9 cellular contexts compared by ENCODE assay signal in genomic region chr5:59715228-59715627, GRCh38.
"Had no signal": no experiment of that assay in that cellular context is flagged by ENCODE, and none has a peak within 500 bp of the region (broad histone marks: within the 10 kb centered on the region; RNA-seq: fewer than 3 reads in every experiment).

No MANE protein-coding gene starts in this region.

- H3K27me3 Mint-ChIP-seq: IgD-negative memory B cell had no signal

- ATAC-seq: GM23338, HCT116, HepG2 had no signal

- H3K4me2 ChIP-seq: GM23338 had no signal

- H3K27ac Mint-ChIP-seq: GM23338, HFFc6, IgD-negative memory B cell had no signal

- H2AFZ ChIP-seq: GM23338 had no signal

- FAIRE-seq: HepG2 had no signal

- H3K4me1 ChIP-seq: HAP-1 had no signal

- H3K9me3 ChIP-seq: HAP-1 had no signal

- H3K4me3 ChIP-seq: GM23338, HAP-1 had no signal

- DNase-seq: H7, HFFc6, KBM-7 had no signal

- H3K36me3 ChIP-seq: HAP-1 had no signal

- H3K27ac ChIP-seq: HL-60 had no signal

- H3K4me3 Mint-ChIP-seq: GM23338, HFFc6, IgD-negative memory B cell had no signal
